Comparison of ENCODE assay signal across 21 cellular contexts in genomic region chr21:42200906-42201614, GRCh38. TPM values are rescaled to one million over a fixed set of nuclear protein-coding genes. Genes with fewer than 3 reads are reported as not detected.
DNase-seq lines count a peak whose midpoint lies in the region; ATAC-seq, FAIRE-seq and TF ChIP-seq lines count a peak whose summit lies in the region.
"Had no signal": no experiment of that assay in that cellular context is flagged by ENCODE, and none has a peak within 500 bp of the region (broad histone marks: within the 10 kb centered on the region; RNA-seq: fewer than 3 reads in every experiment).

No MANE protein-coding gene starts in this region.

- no peak for TF ChIP-seq POLR2A in K562 (conservative IDR thresholded peaks at IDR 0.05)

- in situ Hi-C loops in K562 (cut with MboI), result no loop called here

- WGBS in K562 (ENCODE audit: insufficient coverage, low coverage, missing lambda C conversion rate), result 2% methylated on average over 14 of the region's 14 CpGs

- H3K79me2 ChIP-seq in Loucy (ENCODE audit: insufficient read depth, low read length) (no peaks in the 10 kb centered on the region), K562 (ENCODE audit: control insufficient read depth, insufficient read depth, low read length) (no peaks in the 10 kb centered on the region)

- peaks cover 1% of the 10 kb centered on the region for H3K36me3 Mint-ChIP-seq in activated CD8-positive, alpha-beta memory T cell treated with anti-CD3 and anti-CD28 coated beads, Interleukin-2, amount 10 ng/mL, durations not matched to agents 7 days and 5 days
- peaks cover 2% of the 10 kb centered on the region for H3K36me3 Mint-ChIP-seq in osteocyte (ENCODE audit: unreplicated experiment)
- H3K36me3 Mint-ChIP-seq in activated CD4-positive, alpha-beta T cell treated with anti-CD3 and anti-CD28 coated beads, Interleukin-2, amount 10 ng/mL, durations not matched to agents 24 days and 14 days (ENCODE audit: low read depth), result no peaks in the 10 kb centered on the region

- POLR2A ChIA-PET in K562 (lab: Yijun Ruan, JAX), result interaction anchor here (0.5 to 0.6 kb wide), 2 partner anchors 23 to 56 kb away, joined by 3 read pairs; no protein-coding TSS in a partner anchor

- no peaks in the 10 kb centered on the region for H3K27me3 ChIP-seq in Loucy (ENCODE audit: insufficient read depth, low read length, poor library complexity, severe bottlenecking)
- peaks cover 0 to 24% of the 10 kb centered on the region in 2 experiments; a peak in 3 of 5 replicates for H3K27me3 ChIP-seq in K562 (ENCODE audit: control insufficient read depth in 2 of 2, insufficient read depth in 2 of 2, low read length in 2 of 2)
- H3K27me3 ChIP-seq: SJCRH30 had no signal

- intact Hi-C loops in K562 (cut with micrococcal nuclease), result no loop called here
- intact Hi-C loops in activated CD4-positive, alpha-beta T cell treated with anti-CD3 and anti-CD28 coated beads, Interleukin-2, amount 10 ng/mL, durations not matched to agents 24 days and 14 days (cut with micrococcal nuclease), result no loop called here

- no peak overlapping the region for H3K4me3 Mint-ChIP-seq in activated CD8-positive, alpha-beta memory T cell treated with anti-CD3 and anti-CD28 coated beads, Interleukin-2, amount 10 ng/mL, durations not matched to agents 7 days and 5 days
- H3K4me3 Mint-ChIP-seq in osteocyte (ENCODE audit: unreplicated experiment), result no peak overlapping the region
- H3K4me3 Mint-ChIP-seq in activated CD4-positive, alpha-beta T cell treated with anti-CD3 and anti-CD28 coated beads, Interleukin-2, amount 10 ng/mL, durations not matched to agents 24 days and 14 days, result no peak overlapping the region
- H3K4me3 Mint-ChIP-seq: activated B cell treated with CpG ODN at 0.5 μM for 24 hours; T-helper 1 cell treated with Interleukin-12 subunit alpha and Interleukin-12 subunit beta and Interleukin-4 antibody, amounts not matched to agents 30 μg/mL and 1 μg/mL, for 36 hours had no signal

- no peak for TF ChIP-seq EP300 in K562 (IDR thresholded peaks at IDR 0.05; ENCODE audit: low read length)

- H3K4me3 ChIP-seq in Loucy (ENCODE audit: low read length, poor library complexity, severe bottlenecking) (no peak overlapping the region), K562 (no peak overlapping the region)
- H3K4me3 ChIP-seq: esophagus squamous epithelium, PC-9, SJCRH30, smooth muscle cell had no signal

- no peak for FAIRE-seq in K562 (lab: Jason Lieb, UNC)

- H3F3A ChIP-seq in Loucy (ENCODE audit: low read depth), result peaks cover 3% of the 10 kb centered on the region; the same call in 1 of the 2 replicates

- no peak overlapping the region for H3K27ac ChIP-seq in K562 (ENCODE audit: extremely low read depth, low read depth, low read length)
- H3K27ac ChIP-seq: SJCRH30 had no signal

- H3K4me2 ChIP-seq in Loucy (ENCODE audit: low read depth, low read length, poor library complexity, severe bottlenecking), result peak overlapping the region; percentile 0
- H3K4me2 ChIP-seq in K562 (ENCODE audit: insufficient read depth, low read length), result no peak overlapping the region
- H3K4me2 ChIP-seq: smooth muscle cell had no signal

- no peaks in the 10 kb centered on the region for H3K9me2 ChIP-seq in Loucy (replicated peaks; ENCODE audit: low read depth, low read length)

- CTCF ChIA-PET in activated CD8-positive, alpha-beta memory T cell treated with anti-CD3 and anti-CD28 coated beads, Interleukin-2, amount 10 ng/mL, durations not matched to agents 7 days and 5 days (lab: Charles Lee), result interaction anchor here (1.1 to 1.6 kb wide), 6 partner anchors 11 to 58 kb away, joined by 3 to 7 read pairs (median 4); partner anchors contain the start of gene ABCG1
- CTCF ChIA-PET in K562 (lab: Yijun Ruan, JAX; ENCODE audit: low intra/inter-chr PET ratio), result interaction anchor here (0.6 kb wide), 1 partner anchor 68 kb away, joined by 4 read pairs; no protein-coding TSS in a partner anchor

- H3K9me3 ChIP-seq in Loucy (ENCODE audit: insufficient read depth, low read depth, low read length) (no peaks in the 10 kb centered on the region), K562 (replicated peaks; ENCODE audit: control insufficient read depth, insufficient read depth, low read depth, low read length) (no peaks in the 10 kb centered on the region)
- H3K9me3 ChIP-seq: esophagus squamous epithelium, SJCRH30 had no signal

- H3K27ac Mint-ChIP-seq in activated CD8-positive, alpha-beta memory T cell treated with anti-CD3 and anti-CD28 coated beads, Interleukin-2, amount 10 ng/mL, durations not matched to agents 7 days and 5 days, result no peak overlapping the region
- H3K27ac Mint-ChIP-seq in osteocyte (ENCODE audit: unreplicated experiment), result no peak overlapping the region
- H3K27ac Mint-ChIP-seq in activated CD4-positive, alpha-beta T cell treated with anti-CD3 and anti-CD28 coated beads, Interleukin-2, amount 10 ng/mL, durations not matched to agents 24 days and 14 days, result no peak overlapping the region
- H3K27ac Mint-ChIP-seq: activated B cell treated with CpG ODN at 0.5 μM for 24 hours; T-helper 1 cell treated with Interleukin-12 subunit alpha and Interleukin-12 subunit beta and Interleukin-4 antibody, amounts not matched to agents 30 μg/mL and 1 μg/mL, for 36 hours had no signal

- H3K4me1 ChIP-seq in Loucy (ENCODE audit: insufficient read depth, low read length, poor library complexity, severe bottlenecking), result peaks cover 35% of the 10 kb centered on the region
- H3K4me1 ChIP-seq in K562 (replicated peaks in 1 of 2; ENCODE audit: control insufficient read depth in 2 of 2, insufficient read depth in 2 of 2, low read length in 2 of 2), result peaks cover 0 to 3% of the 10 kb centered on the region in 2 experiments; a peak in 1 of 5 replicates
- H3K4me1 ChIP-seq: SJCRH30 had no signal

- no peak for TF ChIP-seq RAD21 in K562 (CRISPR knock-in tag; conservative IDR thresholded peaks at IDR 0.05 in 1 of 2, IDR thresholded peaks at IDR 0.05 in 1 of 2)

- TF ChIP-seq CTCF in Loucy (conservative IDR thresholded peaks at IDR 0.05; ENCODE audit: low read length) (no peak), K562 (IDR thresholded peaks at IDR 0.05 in 2 of 3, conservative IDR thresholded peaks at IDR 0.05 in 1 of 3; ENCODE audit: insufficient read depth in 2 of 3, low read depth in 1 of 3, low read length in 3 of 3) (no peak), osteocyte (IDR thresholded peaks at IDR 0.05) (no peak)

- H3K9me1 ChIP-seq in K562 (ENCODE audit: control insufficient read depth, insufficient read depth, low read length), result no peaks in the 10 kb centered on the region

- H3K9ac ChIP-seq in Loucy (ENCODE audit: low read depth, low read length, poor library complexity, severe bottlenecking) (peak overlapping the region; percentile 13), K562 (ENCODE audit: insufficient read depth in 1 of 2, low read depth in 2 of 2, low read length in 2 of 2) (no peak overlapping the region)

- H3K36me3 ChIP-seq in Loucy (ENCODE audit: insufficient read depth, low read length), result no peaks in the 10 kb centered on the region
- no peaks in the 10 kb centered on the region for H3K36me3 ChIP-seq in K562 (ENCODE audit: control insufficient read depth, insufficient read depth, low read length)
- H3K36me3 ChIP-seq: esophagus squamous epithelium, SJCRH30 had no signal

- H3K9me3 Mint-ChIP-seq in activated CD8-positive, alpha-beta memory T cell treated with anti-CD3 and anti-CD28 coated beads, Interleukin-2, amount 10 ng/mL, durations not matched to agents 7 days and 5 days (ENCODE audit: low read depth), result no peaks in the 10 kb centered on the region
- peaks cover 7% of the 10 kb centered on the region for H3K9me3 Mint-ChIP-seq in osteocyte (ENCODE audit: unreplicated experiment)
- no peaks in the 10 kb centered on the region for H3K9me3 Mint-ChIP-seq in activated CD4-positive, alpha-beta T cell treated with anti-CD3 and anti-CD28 coated beads, Interleukin-2, amount 10 ng/mL, durations not matched to agents 24 days and 14 days
- H3K9me3 Mint-ChIP-seq: activated B cell treated with CpG ODN at 0.5 μM for 24 hours; T-helper 1 cell treated with Interleukin-12 subunit alpha and Interleukin-12 subunit beta and Interleukin-4 antibody, amounts not matched to agents 30 μg/mL and 1 μg/mL, for 36 hours had no signal

- ATAC-seq in activated CD8-positive, alpha-beta memory T cell treated with anti-CD3 and anti-CD28 coated beads, Interleukin-2, amount 10 ng/mL, durations not matched to agents 7 days and 5 days, result no peak
- peak; percentile 40; the same call in 2 of the 3 replicates for ATAC-seq in K562
- no peak for ATAC-seq in GM19452 (IDR thresholded peaks at IDR 0.05; ENCODE audit: unreplicated experiment)

- H2AFZ ChIP-seq in Loucy (ENCODE audit: low read length), result no peak overlapping the region
- H2AFZ ChIP-seq in K562 (ENCODE audit: low read depth, low read length), result no peak overlapping the region
- H2AFZ ChIP-seq: PC-9 had no signal

- no TSS peak for BruUV-seq in K562 (replicated peaks; lab: Mats Ljungman, UMichigan)

- peaks cover 8% of the 10 kb centered on the region for H3K27me3 Mint-ChIP-seq in activated CD8-positive, alpha-beta memory T cell treated with anti-CD3 and anti-CD28 coated beads, Interleukin-2, amount 10 ng/mL, durations not matched to agents 7 days and 5 days
- H3K27me3 Mint-ChIP-seq in osteocyte (ENCODE audit: unreplicated experiment), result peaks cover 38% of the 10 kb centered on the region
- peaks cover 9% of the 10 kb centered on the region for H3K27me3 Mint-ChIP-seq in activated CD4-positive, alpha-beta T cell treated with anti-CD3 and anti-CD28 coated beads, Interleukin-2, amount 10 ng/mL, durations not matched to agents 24 days and 14 days
- H3K27me3 Mint-ChIP-seq: activated B cell treated with CpG ODN at 0.5 μM for 24 hours had no signal

- DNase-seq in activated CD8-positive, alpha-beta memory T cell treated with anti-CD3 and anti-CD28 coated beads, Interleukin-2, amount 50 U/mL, for 48 hours, result peak; percentile 51
- no peak for DNase-seq in activated CD8-positive, alpha-beta memory T cell treated with anti-CD3 and anti-CD28 coated beads, Interleukin-2, amount 10 ng/mL, durations not matched to agents 7 days and 5 days
- DNase-seq in K562 (ENCODE audit: extremely low read depth in 1 of 4, low spot score in 3 of 4) (no peak), osteocyte (ENCODE audit: extremely low spot score, unreplicated experiment) (peak; percentile 67), islet precursor cell (no peak)
- DNase-seq in activated CD4-positive, alpha-beta T cell treated with anti-CD3 and anti-CD28 coated beads, Interleukin-2, amount 10 ng/mL, durations not matched to agents 24 days and 14 days, result no peak
- DNase-seq: activated B cell treated with CpG ODN at 0.5 μM for 24 hours; DMS79 treated with DMSO at 0.1 percent for 48 hours; effector CD4-positive, alpha-beta T cell; esophagus squamous epithelium; KG1; midbrain; NCI-H1092; NCI-H2107; PC-9; SJCRH30; stimulated activated CD4-positive, alpha-beta T cell treated with anti-CD3 and anti-CD28 coated beads, Interleukin-4, amount 100 ng/mL, for 1 hour had no signal

- H4K20me1 ChIP-seq in Loucy (ENCODE audit: insufficient read depth, low read length, poor library complexity, severe bottlenecking), result no peaks in the 10 kb centered on the region
- H4K20me1 ChIP-seq in K562 (replicated peaks; ENCODE audit: control insufficient read depth, insufficient read depth, low read length), result no peaks in the 10 kb centered on the region

- peaks cover 26% of the 10 kb centered on the region for H3K4me1 Mint-ChIP-seq in activated CD8-positive, alpha-beta memory T cell treated with anti-CD3 and anti-CD28 coated beads, Interleukin-2, amount 10 ng/mL, durations not matched to agents 7 days and 5 days
- H3K4me1 Mint-ChIP-seq in osteocyte (ENCODE audit: unreplicated experiment), result peaks cover 13% of the 10 kb centered on the region
- peaks cover 22% of the 10 kb centered on the region for H3K4me1 Mint-ChIP-seq in activated CD4-positive, alpha-beta T cell treated with anti-CD3 and anti-CD28 coated beads, Interleukin-2, amount 10 ng/mL, durations not matched to agents 24 days and 14 days

RNA-seq across cellular contexts. Expression of gene ABCG1, which starts 17.9 kb away (rescaled TPM):
- 10 to 100 TPM in 1 of 2 experiments, 1 to 10 TPM in 1; 6.7 to 13.2 TPM for total RNA-seq in activated CD8-positive, alpha-beta memory T cell treated with anti-CD3 and anti-CD28 coated beads, Interleukin-2, amount 10 ng/mL, durations not matched to agents 7 days and 5 days
- not detected in 2 replicates for total RNA-seq in K562 (2011; cell fraction: chromatin; rRNA removed; ENCODE audit: low replicate concordance)
- total RNA-seq in K562 (2011; cell fraction: nucleolus; rRNA removed), result not detected in 2 replicates
- total RNA-seq in K562 (2011; cell fraction: nucleoplasm; rRNA removed), result not detected in 2 replicates
- total RNA-seq in K562 (2014; rRNA removed) (0.12 TPM in 1 of 2 replicates, not detected in the other), K562 (2014; rRNA removed; fragmentation: Illumina TruSeq; extraction: Trizol) (not detected in 2 replicates), K562 (2015; rRNA removed; fragmentation: Illumina TruSeq; extraction: Trizol) (0.04 and 0.08 TPM in 2 replicates), K562 (2021) (0.07 and 0.09 TPM in 2 replicates), osteocyte (16.5 TPM in 2 replicates)
- polyA plus RNA-seq in K562 (2011; rRNA removed) (not detected in 2 replicates), K562 (2014; fragmentation: Illumina TruSeq; extraction: Trizol) (not detected in 2 replicates), K562 (2014; fragmentation: Nextera tagmentation; extraction: Ambion mirVana) (not detected), K562 (2014; rRNA removed) (not detected in 2 replicates)
- not detected in 2 replicates for polyA plus RNA-seq in K562 (2011; cell fraction: cytosol; rRNA removed)
- not detected in 2 replicates for polyA plus RNA-seq in K562 (2011; cell fraction: nucleus; rRNA removed)
- polyA plus RNA-seq in K562 (2012), result 0.07 TPM in 1 of 2 replicates, not detected in the other
- not detected in 2 replicates for polyA minus RNA-seq in K562 (2011; rRNA and poly(A)+ RNA removed)
- polyA minus RNA-seq in K562 (2011; cell fraction: cytosol; rRNA and poly(A)+ RNA removed), result not detected in 2 replicates
- not detected in 2 replicates for polyA minus RNA-seq in K562 (2011; cell fraction: nucleus; rRNA and poly(A)+ RNA removed)
- total RNA-seq in activated CD4-positive, alpha-beta T cell treated with anti-CD3 and anti-CD28 coated beads, Interleukin-2, amount 10 ng/mL, durations not matched to agents 24 days and 14 days, result 10.3 and 11.4 TPM in 2 replicates

Comparison
In these comparisons a context has a peak if more than half of its experiments do, and no peak if none do; other contexts are left out.
1. DNase-seq: peak in activated CD8-positive, alpha-beta memory T cell treated with anti-CD3 and anti-CD28 coated beads, Interleukin-2, amount 50 U/mL, for 48 hours (single experiment) and osteocyte (single experiment); none in activated CD8-positive, alpha-beta memory T cell treated with anti-CD3 and anti-CD28 coated beads, Interleukin-2, amount 10 ng/mL, durations not matched to agents 7 days and 5 days (single experiment), K562 (0 of 4), islet precursor cell (single experiment) and activated CD4-positive, alpha-beta T cell treated with anti-CD3 and anti-CD28 coated beads, Interleukin-2, amount 10 ng/mL, durations not matched to agents 24 days and 14 days (single experiment).
2. RNA of gene ABCG1, which starts 17.9 kb away (total RNA-seq): 16.5 TPM in osteocyte, 6.7 to 13.2 TPM in activated CD8-positive, alpha-beta memory T cell treated with anti-CD3 and anti-CD28 coated beads, Interleukin-2, amount 10 ng/mL, durations not matched to agents 7 days and 5 days and 10.3 to 11.4 TPM in activated CD4-positive, alpha-beta T cell treated with anti-CD3 and anti-CD28 coated beads, Interleukin-2, amount 10 ng/mL, durations not matched to agents 24 days and 14 days; 0.04 to 0.12 TPM in K562; every median in the first group is over 4 times any median in the second.